8 cellular contexts compared by ENCODE assay signal in the genomic region with DNA sequence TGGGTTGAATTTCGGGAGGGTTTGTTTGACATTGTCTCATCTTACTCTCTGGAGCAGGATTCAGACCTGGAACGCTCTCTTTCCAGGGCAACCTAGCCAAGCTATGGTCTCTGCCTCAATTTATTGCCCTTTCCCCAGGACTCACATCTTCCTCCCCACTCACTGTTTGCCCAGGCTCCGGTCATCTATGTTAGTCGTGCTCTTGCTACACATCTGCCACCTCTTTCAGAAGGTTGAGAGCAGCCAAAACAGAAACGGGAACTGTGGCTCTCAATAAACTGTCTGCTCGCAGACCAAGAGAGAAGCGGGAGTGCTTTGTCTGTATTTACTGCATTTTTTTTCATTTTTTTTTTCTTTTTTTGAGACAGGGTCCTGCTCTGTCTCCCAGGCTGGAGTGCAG.
DNase-seq lines count a peak whose midpoint lies in the region; ATAC-seq, FAIRE-seq and TF ChIP-seq lines count a peak whose summit lies in the region.

No MANE protein-coding gene starts in this region.

- WGBS in gastroesophageal sphincter (ENCODE audit: low coverage in 1 of 2), 2 donors = 81 to 90% methylated on average over 4 to 7 of the region's 7 CpGs
- 92% methylated on average over 7 of the region's 7 CpGs for WGBS in hepatocyte (ENCODE audit: low lambda C conversion rate, missing lambda C conversion rate)

- no peaks in the 10 kb centered on the region for H3K36me3 ChIP-seq in gastroesophageal sphincter
- no peaks in the 10 kb centered on the region for H3K36me3 ChIP-seq in kidney (ENCODE audit: control insufficient read depth in 1 of 2, insufficient read depth in 2 of 2, low read length in 2 of 2)
- H3K36me3 ChIP-seq in hepatocyte (replicated peaks; ENCODE audit: insufficient read depth, low read depth) = no peaks in the 10 kb centered on the region

- DNase-seq in T-helper 17 cell (no peak), putamen (ENCODE audit: low spot score) (peak; percentile 53), kidney (no peak), NCI-H69 (lab: John Stamatoyannopoulos, UW) (no peak), hepatocyte (ENCODE audit: low spot score) (no peak)

- H3K9me3 ChIP-seq in T-helper 17 cell (ENCODE audit: control insufficient read depth, low read length, poor library complexity, severe bottlenecking) (no peaks in the 10 kb centered on the region), gastroesophageal sphincter (no peaks in the 10 kb centered on the region), kidney (ENCODE audit: control insufficient read depth in 1 of 2, low read length in 2 of 2) (no peaks in the 10 kb centered on the region), hepatocyte (ENCODE audit: low read depth) (no peaks in the 10 kb centered on the region)

- TF ChIP-seq CTCF in gastroesophageal sphincter (IDR thresholded peaks at IDR 0.05) (no peak), kidney (IDR thresholded peaks at IDR 0.05; ENCODE audit: borderline replicate concordance, extremely low read depth, insufficient read depth) (no peak), hepatocyte (IDR thresholded peaks at IDR 0.05; ENCODE audit: poor library complexity) (no peak)

- no peaks in the 10 kb centered on the region for H3K79me2 ChIP-seq in hepatocyte

- peak overlapping the region in 2 of 4 donors; percentile 38 to 44 for H3K27ac ChIP-seq in gastroesophageal sphincter
- peak overlapping the region in 1 of 2 donors; percentile 8 for H3K27ac ChIP-seq in kidney (ENCODE audit: low read depth in 2 of 2, low read length in 2 of 2)
- no peak overlapping the region for H3K27ac ChIP-seq in hepatocyte

- H3K4me1 ChIP-seq in gastroesophageal sphincter = peaks cover 0 to 14% (median 3%) of the 10 kb centered on the region in 3 donors
- H3K4me1 ChIP-seq in kidney (ENCODE audit: control insufficient read depth in 1 of 2, insufficient read depth in 1 of 2, low read depth in 1 of 2, low read length in 2 of 2) = peaks cover 4 to 17% of the 10 kb centered on the region in 2 donors
- H3K4me1 ChIP-seq in hepatocyte (ENCODE audit: insufficient read depth) = no peaks in the 10 kb centered on the region

- no peak for TF ChIP-seq EP300 in gastroesophageal sphincter (IDR thresholded peaks at IDR 0.05)

- no peak overlapping the region for H3K4me2 ChIP-seq in hepatocyte

- no peak for TF ChIP-seq POLR2A in gastroesophageal sphincter (IDR thresholded peaks at IDR 0.05)

- peaks cover 34% of the 10 kb centered on the region for H3K4me1 Mint-ChIP-seq in T-helper 17 cell

- intact Hi-C loops in kidney (cut with DNase I) = no loop called here

- H3K27me3 ChIP-seq in gastroesophageal sphincter (no peaks in the 10 kb centered on the region), hepatocyte (no peaks in the 10 kb centered on the region)

- H4K20me1 ChIP-seq in hepatocyte (ENCODE audit: insufficient read depth, poor library complexity, severe bottlenecking) = no peaks in the 10 kb centered on the region

- H3K27me3 Mint-ChIP-seq in T-helper 17 cell = no peaks in the 10 kb centered on the region

- H3K9ac ChIP-seq in kidney (ENCODE audit: low read length in 2 of 2) = no peak overlapping the region

- no peaks in the 10 kb centered on the region for H3K9me2 ChIP-seq in hepatocyte (replicated peaks; ENCODE audit: insufficient read depth)

- peaks cover 11% of the 10 kb centered on the region for H3K36me3 Mint-ChIP-seq in T-helper 17 cell (ENCODE audit: low read depth)

- no peak overlapping the region for H2AFZ ChIP-seq in hepatocyte

- H3K27ac Mint-ChIP-seq in T-helper 17 cell = peak overlapping the region; percentile 89

- peak; percentile 51 for ATAC-seq in GM19372 (IDR thresholded peaks at IDR 0.05; ENCODE audit: low read depth, unreplicated experiment)
- ATAC-seq in HG03045 (IDR thresholded peaks at IDR 0.05; ENCODE audit: unreplicated experiment) = peak; percentile 46
- ATAC-seq in T-helper 17 cell = no peak
- ATAC-seq in gastroesophageal sphincter = no peak

- H3K4me3 ChIP-seq in gastroesophageal sphincter = no peak overlapping the region
- no peak overlapping the region for H3K4me3 ChIP-seq in kidney (ENCODE audit: low read length in 2 of 2)
- no peak overlapping the region for H3K4me3 ChIP-seq in hepatocyte

- no peak for FAIRE-seq in kidney (lab: Jason Lieb, UNC)

- peak overlapping the region; percentile 69 for H3K4me3 Mint-ChIP-seq in T-helper 17 cell

Comparison
In these comparisons a context has a peak if more than half of its experiments do, and no peak if none do; other contexts are left out.
1. ATAC-seq: peak in GM19372 (single experiment) and HG03045 (single experiment); none in T-helper 17 cell (single experiment) and gastroesophageal sphincter (single experiment).